15 cellular contexts compared by ENCODE assay signal in the genomic region with DNA sequence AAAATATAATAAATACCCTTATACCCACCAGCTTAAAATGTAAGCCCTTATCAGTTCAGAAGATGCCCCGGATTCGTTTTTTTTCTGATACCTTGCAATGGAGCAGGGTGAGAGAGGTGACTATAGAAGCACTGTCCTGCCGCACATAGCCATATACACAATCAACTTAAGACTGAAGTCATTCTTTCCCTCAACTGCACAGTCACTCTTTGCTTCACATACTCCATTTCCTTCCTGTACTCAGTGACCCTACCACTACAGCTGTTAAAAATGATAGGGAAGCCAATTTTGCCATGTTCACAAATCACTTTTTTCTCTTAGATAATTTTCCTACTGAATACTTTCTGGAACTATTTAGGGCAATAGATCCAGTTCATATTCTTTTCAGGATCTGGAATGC.
DNase-seq lines count a peak whose midpoint lies in the region; ATAC-seq, FAIRE-seq and TF ChIP-seq lines count a peak whose summit lies in the region.
"Had no signal": no experiment of that assay in that cellular context is flagged by ENCODE, and none has a peak within 500 bp of the region (broad histone marks: within the 10 kb centered on the region; RNA-seq: fewer than 3 reads in every experiment).

No MANE protein-coding gene starts in this region.

- H3K27ac Mint-ChIP-seq in T-cell, result no peak overlapping the region

- no peaks in the 10 kb centered on the region for H3K36me3 ChIP-seq in MM.1S (replicated peaks; ENCODE audit: insufficient read depth, low read length)

- H3K79me2 ChIP-seq in MM.1S (ENCODE audit: low read length), result no peaks in the 10 kb centered on the region

- CTCF ChIA-PET in A549 (lab: Yijun Ruan, JAX) (no interaction called here), T-cell (lab: Charles Lee) (no interaction called here)

- 0 out of 3 replicates have a peak overlapping the region, but pooled peaks have one; percentile 2 for H3K4me2 ChIP-seq in A549
- H3K4me2 ChIP-seq in MM.1S (ENCODE audit: low read depth, low read length), result no peak overlapping the region

- no peak overlapping the region for H3K4me3 ChIP-seq in A549
- no peak overlapping the region for H3K4me3 ChIP-seq in MM.1S (ENCODE audit: low read length)

- peaks cover 5 to 10% (median 8%) of the 10 kb centered on the region in 3 donors for H3K4me1 Mint-ChIP-seq in T-cell

- H3K9me3 ChIP-seq in A549 (no peaks in the 10 kb centered on the region), MM.1S (replicated peaks; ENCODE audit: insufficient read depth, low read length) (no peaks in the 10 kb centered on the region)

- no peak overlapping the region for H2AFZ ChIP-seq in MM.1S (ENCODE audit: low read length)

- TF ChIP-seq CTCF in A549 (IDR thresholded peaks at IDR 0.05), result no peak
- no peak for TF ChIP-seq CTCF in MM.1S (IDR thresholded peaks at IDR 0.05; ENCODE audit: low read length)

- FAIRE-seq in A549 (lab: Jason Lieb, UNC), result no peak
- FAIRE-seq: astrocyte, keratinocyte had no signal

- no peak for ATAC-seq in A549
- peak; percentile 92 for ATAC-seq in GM18861 (IDR thresholded peaks at IDR 0.05; ENCODE audit: unreplicated experiment)
- ATAC-seq in HG02798 (IDR thresholded peaks at IDR 0.05; ENCODE audit: poor library complexity, unreplicated experiment), result peak; percentile 42
- peak; percentile 48 for ATAC-seq in HG03571 (IDR thresholded peaks at IDR 0.05; ENCODE audit: unreplicated experiment)
- ATAC-seq in T-cell (replicated peaks in 1 of 4), result no peak
- ATAC-seq: SK-N-SH treated with all-trans-retinoic acid at 6 μM for 48 hours had no signal

- no peaks in the 10 kb centered on the region for H3K27me3 ChIP-seq in MM.1S (replicated peaks; ENCODE audit: insufficient read depth, low read length)

- DNase-seq in A549 (ENCODE audit: low read depth in 1 of 2, low spot score in 1 of 2), result no peak
- DNase-seq in T-cell, result no peak
- no peak for DNase-seq in mesenteric fat pad (ENCODE audit: low spot score)
- no peak for DNase-seq in COLO829 (ENCODE audit: low spot score)
- no peak for DNase-seq in MM.1S
- DNase-seq: foreskin melanocyte; Karpas-422; NCI-H2107; stimulated activated CD4-positive, alpha-beta T cell treated with anti-CD3 and anti-CD28 coated beads, Interleukin-1b, Interleukin-23, amount 100 ng/mL, for 48 hours had no signal

- H3K9me2 ChIP-seq in MM.1S (replicated peaks; ENCODE audit: insufficient read depth, low read length), result no peaks in the 10 kb centered on the region

- H3K4me1 ChIP-seq in A549 (no peaks in the 10 kb centered on the region), MM.1S (ENCODE audit: low read length) (peaks cover 7% of the 10 kb centered on the region)

- no peaks in the 10 kb centered on the region for H4K20me1 ChIP-seq in MM.1S (ENCODE audit: insufficient read depth, low read length)

- 54% methylated on average over 3 of the region's 3 CpGs for WGBS in A549 (ENCODE audit: missing lambda C conversion rate)

- H3K9ac ChIP-seq in MM.1S (ENCODE audit: low read length), result no peak overlapping the region

- TF ChIP-seq RAD21 in A549 (conservative IDR thresholded peaks at IDR 0.05 in 1 of 2, IDR thresholded peaks at IDR 0.05 in 1 of 2), result no peak

- peaks cover 3% of the 10 kb centered on the region; the same call in 1 of the 2 replicates for H3F3A ChIP-seq in MM.1S (ENCODE audit: insufficient read depth, low read length)

- H3K27me3 Mint-ChIP-seq in T-cell, result peaks cover 3 to 18% of the 10 kb centered on the region in 2 donors

- no peaks in the 10 kb centered on the region for H3K9me3 Mint-ChIP-seq in T-cell

- TF ChIP-seq EP300 in A549 (IDR thresholded peaks at IDR 0.05), result no peak

- no peak overlapping the region for H3K27ac ChIP-seq in A549
- no peak overlapping the region for H3K27ac ChIP-seq in MM.1S (ENCODE audit: low read length)

- H3K4me3 Mint-ChIP-seq in T-cell, result no peak overlapping the region

- POLR2A ChIA-PET in A549 (lab: Yijun Ruan, JAX) (no interaction called here), T-cell (lab: Charles Lee) (no interaction called here)

- no peaks in the 10 kb centered on the region for H3K36me3 Mint-ChIP-seq in T-cell

- TF ChIP-seq POLR2A in A549 (IDR thresholded peaks at IDR 0.05; ENCODE audit: low read length), result no peak

TF ChIP-seq in A549, 52 proteins besides CTCF, POLR2A, EP300 and RAD21:
- TF ChIP-seq EHMT2 (IDR thresholded peaks at IDR 0.05; ENCODE audit: low read depth) (no peak), PHF8 (IDR thresholded peaks at IDR 0.05; ENCODE audit: borderline replicate concordance, low read depth) (no peak), SMC3 (IDR thresholded peaks at IDR 0.05) (no peak)

Comparison
In these comparisons a context has a peak if more than half of its experiments do, and no peak if none do; other contexts are left out.
1. ATAC-seq: peak in GM18861 (single experiment), HG02798 (single experiment) and HG03571 (single experiment); none in A549 (0 of 2) and T-cell (0 of 4).